ENCODE assay signal across 1 cellular context in the genomic region with DNA sequence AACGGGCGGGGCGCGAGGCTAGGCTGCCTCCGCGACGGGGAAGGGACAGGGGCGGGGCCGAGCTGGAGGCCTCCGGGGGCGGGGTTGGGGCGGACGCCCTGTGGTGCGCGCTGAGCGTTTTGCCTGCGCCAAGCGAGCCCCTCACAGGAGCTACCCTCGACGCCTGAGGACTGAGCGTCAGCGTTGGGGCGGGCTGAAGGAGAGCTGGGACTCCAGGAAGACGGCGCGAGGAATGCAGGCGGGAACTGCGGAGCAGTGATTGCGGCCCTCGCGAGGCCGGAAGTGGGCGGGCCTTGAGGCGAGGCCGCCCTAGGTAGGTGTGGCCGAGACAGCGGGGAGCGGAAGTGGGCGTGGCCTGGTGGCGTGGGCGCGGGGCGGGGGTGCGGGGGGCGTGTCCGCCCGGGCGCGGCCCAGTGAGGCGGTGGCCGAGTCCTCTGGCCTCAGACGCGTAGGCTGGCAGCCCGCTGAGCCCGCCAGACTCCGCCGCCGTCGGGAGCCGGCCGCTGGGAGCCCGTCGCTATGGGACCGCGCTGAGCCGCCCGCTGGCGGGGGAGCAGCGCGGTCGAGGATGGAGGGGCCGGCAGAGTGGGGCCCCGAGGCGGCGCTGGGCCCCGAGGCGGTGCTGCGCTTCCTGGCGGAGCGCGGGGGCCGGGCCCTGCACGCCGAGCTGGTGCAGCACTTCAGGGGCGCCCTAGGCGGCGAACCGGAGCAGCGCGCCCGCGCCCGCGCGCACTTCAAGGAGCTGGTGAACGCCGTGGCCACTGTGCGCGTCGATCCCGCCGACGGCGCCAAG.
TF ChIP-seq lines count a peak whose summit lies in the region.

Gene SEPTIN10, minus strand, starts transcription at position 45 of the 793 bp plus-strand sequence. CDS start 139 bp downstream, outside the sequence.
Gene SOWAHC, plus strand, starts transcription at position 443 of the 793 bp plus-strand sequence. Its CDS starts 126 bp downstream, at position 569.

TF ChIP-seq in HepG2, 621 proteins besides CTCF, POLR2A, EP300 and RAD21 (continued from another document and continues in another):
- TF ChIP-seq HMGXB3 (CRISPR knock-in tag; IDR thresholded peaks at IDR 0.05; ENCODE audit: borderline replicate concordance): peak; percentile 79; the same call in 1 of the 2 replicates
- TF ChIP-seq, protein P1, sequence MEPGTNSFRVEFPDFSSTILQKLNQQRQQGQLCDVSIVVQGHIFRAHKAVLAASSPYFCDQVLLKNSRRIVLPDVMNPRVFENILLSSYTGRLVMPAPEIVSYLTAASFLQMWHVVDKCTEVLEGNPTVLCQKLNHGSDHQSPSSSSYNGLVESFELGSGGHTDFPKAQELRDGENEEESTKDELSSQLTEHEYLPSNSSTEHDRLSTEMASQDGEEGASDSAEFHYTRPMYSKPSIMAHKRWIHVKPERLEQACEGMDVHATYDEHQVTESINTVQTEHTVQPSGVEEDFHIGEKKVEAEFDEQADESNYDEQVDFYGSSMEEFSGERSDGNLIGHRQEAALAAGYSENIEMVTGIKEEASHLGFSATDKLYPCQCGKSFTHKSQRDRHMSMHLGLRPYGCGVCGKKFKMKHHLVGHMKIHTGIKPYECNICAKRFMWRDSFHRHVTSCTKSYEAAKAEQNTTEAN (CRISPR knock-in tag; conservative IDR thresholded peaks at IDR 0.05): peak; percentile 88
- TF ChIP-seq MTF2 (CRISPR knock-in tag; IDR thresholded peaks at IDR 0.05; ENCODE audit: borderline replicate concordance): peak; percentile 98; the same call in 1 of the 2 replicates
- TF ChIP-seq FOXA1 (IDR thresholded peaks at IDR 0.05): no peak
- peak; percentile 59 for TF ChIP-seq FOXA1 (CRISPR knock-in tag; IDR thresholded peaks at IDR 0.05)
- TF ChIP-seq BRCA1 (CRISPR knock-in tag; IDR thresholded peaks at IDR 0.05): peak; percentile 98; the same call in 1 of the 2 replicates
- TF ChIP-seq, protein P2, sequence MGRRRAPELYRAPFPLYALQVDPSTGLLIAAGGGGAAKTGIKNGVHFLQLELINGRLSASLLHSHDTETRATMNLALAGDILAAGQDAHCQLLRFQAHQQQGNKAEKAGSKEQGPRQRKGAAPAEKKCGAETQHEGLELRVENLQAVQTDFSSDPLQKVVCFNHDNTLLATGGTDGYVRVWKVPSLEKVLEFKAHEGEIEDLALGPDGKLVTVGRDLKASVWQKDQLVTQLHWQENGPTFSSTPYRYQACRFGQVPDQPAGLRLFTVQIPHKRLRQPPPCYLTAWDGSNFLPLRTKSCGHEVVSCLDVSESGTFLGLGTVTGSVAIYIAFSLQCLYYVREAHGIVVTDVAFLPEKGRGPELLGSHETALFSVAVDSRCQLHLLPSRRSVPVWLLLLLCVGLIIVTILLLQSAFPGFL (CRISPR knock-in tag; IDR thresholded peaks at IDR 0.05): no peak
- 0 out of 2 replicates have a peak, but pooled peaks have one; percentile 16 for TF ChIP-seq ZFYVE20 (CRISPR knock-in tag; IDR thresholded peaks at IDR 0.05; ENCODE audit: borderline replicate concordance, low read depth)
- TF ChIP-seq NAIF1 (CRISPR knock-in tag; IDR thresholded peaks at IDR 0.05; ENCODE audit: borderline replicate concordance): peak; percentile 96; the same call in 1 of the 2 replicates
- TF ChIP-seq, protein P3, sequence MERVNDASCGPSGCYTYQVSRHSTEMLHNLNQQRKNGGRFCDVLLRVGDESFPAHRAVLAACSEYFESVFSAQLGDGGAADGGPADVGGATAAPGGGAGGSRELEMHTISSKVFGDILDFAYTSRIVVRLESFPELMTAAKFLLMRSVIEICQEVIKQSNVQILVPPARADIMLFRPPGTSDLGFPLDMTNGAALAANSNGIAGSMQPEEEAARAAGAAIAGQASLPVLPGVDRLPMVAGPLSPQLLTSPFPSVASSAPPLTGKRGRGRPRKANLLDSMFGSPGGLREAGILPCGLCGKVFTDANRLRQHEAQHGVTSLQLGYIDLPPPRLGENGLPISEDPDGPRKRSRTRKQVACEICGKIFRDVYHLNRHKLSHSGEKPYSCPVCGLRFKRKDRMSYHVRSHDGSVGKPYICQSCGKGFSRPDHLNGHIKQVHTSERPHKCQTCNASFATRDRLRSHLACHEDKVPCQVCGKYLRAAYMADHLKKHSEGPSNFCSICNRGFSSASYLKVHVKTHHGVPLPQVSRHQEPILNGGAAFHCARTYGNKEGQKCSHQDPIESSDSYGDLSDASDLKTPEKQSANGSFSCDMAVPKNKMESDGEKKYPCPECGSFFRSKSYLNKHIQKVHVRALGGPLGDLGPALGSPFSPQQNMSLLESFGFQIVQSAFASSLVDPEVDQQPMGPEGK (CRISPR knock-in tag; IDR thresholded peaks at IDR 0.05): peak; percentile 84
- peak; percentile 40; the same call in 1 of the 2 replicates for TF ChIP-seq THAP9 (CRISPR knock-in tag; IDR thresholded peaks at IDR 0.05; ENCODE audit: borderline replicate concordance)
- TF ChIP-seq ETV5 (CRISPR knock-in tag; IDR thresholded peaks at IDR 0.05; ENCODE audit: borderline replicate concordance): peak; percentile 98
- TF ChIP-seq HES4 (CRISPR knock-in tag; IDR thresholded peaks at IDR 0.05; ENCODE audit: borderline replicate concordance): peak; percentile 77; the same call in 1 of the 2 replicates
- TF ChIP-seq JARID2 (CRISPR knock-in tag; IDR thresholded peaks at IDR 0.05; ENCODE audit: insufficient replicate concordance): peak; percentile 53
- peak; percentile 68; the same call in 1 of the 2 replicates for TF ChIP-seq GZF1 (CRISPR knock-in tag; IDR thresholded peaks at IDR 0.05)
- TF ChIP-seq ZSCAN31 (CRISPR knock-in tag; IDR thresholded peaks at IDR 0.05; ENCODE audit: low read depth): peak; percentile 86
- TF ChIP-seq GLI4 (CRISPR knock-in tag; IDR thresholded peaks at IDR 0.05; ENCODE audit: borderline replicate concordance): no peak
- no peak for TF ChIP-seq ZNF207 (IDR thresholded peaks at IDR 0.05; ENCODE audit: borderline replicate concordance)
- TF ChIP-seq MEIS1 (CRISPR knock-in tag; IDR thresholded peaks at IDR 0.05; ENCODE audit: borderline replicate concordance): peak; percentile 90; the same call in 1 of the 2 replicates
- no peak for TF ChIP-seq JUNB (CRISPR knock-in tag; IDR thresholded peaks at IDR 0.05; ENCODE audit: borderline replicate concordance)
- no peak; the same call in 1 of the 2 replicates for TF ChIP-seq DZIP1 (CRISPR knock-in tag; IDR thresholded peaks at IDR 0.05)
- TF ChIP-seq WIZ (CRISPR knock-in tag; IDR thresholded peaks at IDR 0.05): no peak; the same call in 1 of the 2 replicates
- TF ChIP-seq SMC3 (IDR thresholded peaks at IDR 0.05; ENCODE audit: low read length): no peak
- TF ChIP-seq, protein P4, sequence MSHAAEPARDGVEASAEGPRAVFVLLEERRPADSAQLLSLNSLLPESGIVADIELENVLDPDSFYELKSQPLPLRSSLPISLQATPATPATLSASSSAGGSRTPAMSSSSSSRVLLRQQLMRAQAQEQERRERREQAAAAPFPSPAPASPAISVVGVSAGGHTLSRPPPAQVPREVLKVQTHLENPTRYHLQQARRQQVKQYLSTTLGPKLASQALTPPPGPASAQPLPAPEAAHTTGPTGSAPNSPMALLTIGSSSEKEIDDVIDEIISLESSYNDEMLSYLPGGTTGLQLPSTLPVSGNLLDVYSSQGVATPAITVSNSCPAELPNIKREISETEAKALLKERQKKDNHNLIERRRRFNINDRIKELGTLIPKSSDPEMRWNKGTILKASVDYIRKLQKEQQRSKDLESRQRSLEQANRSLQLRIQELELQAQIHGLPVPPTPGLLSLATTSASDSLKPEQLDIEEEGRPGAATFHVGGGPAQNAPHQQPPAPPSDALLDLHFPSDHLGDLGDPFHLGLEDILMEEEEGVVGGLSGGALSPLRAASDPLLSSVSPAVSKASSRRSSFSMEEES (CRISPR knock-in tag; IDR thresholded peaks at IDR 0.05): peak; percentile 79
- TF ChIP-seq FOXA3 (CRISPR knock-in tag; IDR thresholded peaks at IDR 0.05): peak; percentile 84
- no peak for TF ChIP-seq MAFK (conservative IDR thresholded peaks at IDR 0.05 in 1 of 2, IDR thresholded peaks at IDR 0.05 in 1 of 2; ENCODE audit: low read length in 2 of 2)
- peak; percentile 68; the same call in 1 of the 2 replicates for TF ChIP-seq ZNF724P (CRISPR knock-in tag; IDR thresholded peaks at IDR 0.05; ENCODE audit: borderline replicate concordance)
- no peak; the same call in 1 of the 2 replicates for TF ChIP-seq HOXA9 (CRISPR knock-in tag; IDR thresholded peaks at IDR 0.05; ENCODE audit: borderline replicate concordance)
